In genomic region chr14:44970907-44971306, GRCh38 we compare ENCODE assay signal across 15 cellular contexts. TPM values are rescaled to one million over a fixed set of nuclear protein-coding genes. Genes with fewer than 3 reads are reported as not detected.
A peak's percentile ranks its signal among the peaks of the same experiment; 100 is the strongest.
DNase-seq lines count a peak whose midpoint lies in the region; ATAC-seq, FAIRE-seq and TF ChIP-seq lines count a peak whose summit lies in the region.
"Had no signal": no experiment of that assay in that cellular context is flagged by ENCODE, and none has a peak within 500 bp of the region (broad histone marks: within the 10 kb centered on the region; RNA-seq: fewer than 3 reads in every experiment).

No MANE protein-coding gene starts in this region.

- peaks cover 64% of the 10 kb centered on the region for H3K4me1 Mint-ChIP-seq in activated CD8-positive, alpha-beta T cell treated with anti-CD3 and anti-CD28 coated beads for 36 hours (ENCODE audit: low read depth)

- H3K27ac Mint-ChIP-seq in activated CD8-positive, alpha-beta T cell treated with anti-CD3 and anti-CD28 coated beads for 36 hours = no peak overlapping the region
- H3K27ac Mint-ChIP-seq: CD14-positive monocyte had no signal

- peak; percentile 58 for FAIRE-seq in islet of Langerhans (lab: Jason Lieb, UNC)

- H3K4me3 Mint-ChIP-seq in activated CD8-positive, alpha-beta T cell treated with anti-CD3 and anti-CD28 coated beads for 36 hours = no peak overlapping the region
- H3K4me3 Mint-ChIP-seq: CD14-positive monocyte had no signal

- H3K36me3 Mint-ChIP-seq in activated CD8-positive, alpha-beta T cell treated with anti-CD3 and anti-CD28 coated beads for 36 hours (ENCODE audit: low read depth) = peaks cover 59% of the 10 kb centered on the region

- TF ChIP-seq CTCF in activated CD8-positive, alpha-beta T cell treated with anti-CD3 and anti-CD28 coated beads for 36 hours (IDR thresholded peaks at IDR 0.05) = no peak

- CTCF ChIA-PET in activated CD8-positive, alpha-beta T cell treated with anti-CD3 and anti-CD28 coated beads for 36 hours (lab: Charles Lee) = no interaction called here

- H3K27me3 Mint-ChIP-seq in activated CD8-positive, alpha-beta T cell treated with anti-CD3 and anti-CD28 coated beads for 36 hours = no peaks in the 10 kb centered on the region

- ATAC-seq in GM18502 (IDR thresholded peaks at IDR 0.05; ENCODE audit: poor library complexity, unreplicated experiment) (peak; percentile 50), HG02610 (IDR thresholded peaks at IDR 0.05; ENCODE audit: unreplicated experiment) (peak; percentile 72), HG03432 (IDR thresholded peaks at IDR 0.05; ENCODE audit: unreplicated experiment) (peak; percentile 54)
- ATAC-seq in activated CD8-positive, alpha-beta T cell treated with anti-CD3 and anti-CD28 coated beads for 36 hours = no peak
- ATAC-seq: Panc1 had no signal

- intact Hi-C loops in activated CD8-positive, alpha-beta T cell treated with anti-CD3 and anti-CD28 coated beads for 36 hours (cut with micrococcal nuclease) = no loop called here

- no peak for DNase-seq in effector CD4-positive, alpha-beta T cell
- DNase-seq in stimulated activated CD4-positive, alpha-beta T cell treated with anti-CD3 and anti-CD28 coated beads, Interleukin-4, amount 100 ng/mL, for 4 hours = no peak
- no peak for DNase-seq in activated CD8-positive, alpha-beta T cell treated with anti-CD3 and anti-CD28 coated beads for 36 hours
- DNase-seq: Caco-2, GM23248, KG1, NCI-H1092, NCI-H187, SHP77 had no signal

- POLR2A ChIA-PET in activated CD8-positive, alpha-beta T cell treated with anti-CD3 and anti-CD28 coated beads for 36 hours (lab: Charles Lee) = no interaction called here

- peaks cover 29% of the 10 kb centered on the region for H3K9me3 Mint-ChIP-seq in activated CD8-positive, alpha-beta T cell treated with anti-CD3 and anti-CD28 coated beads for 36 hours

RNA-seq across cellular contexts. Expression of gene TOGARAM1, which starts 8.9 kb away (rescaled TPM):
- 1 to 10 TPM; 5.5 to 7.9 TPM for total RNA-seq in activated CD8-positive, alpha-beta T cell treated with anti-CD3 and anti-CD28 coated beads for 36 hours

RNA-seq across cellular contexts. Expression of gene KLHL28, which starts 9.2 kb away (rescaled TPM):
- 10 to 100 TPM; 10.9 to 11.1 TPM for total RNA-seq in activated CD8-positive, alpha-beta T cell treated with anti-CD3 and anti-CD28 coated beads for 36 hours
